17 cellular contexts compared by ENCODE assay signal in the genomic region with DNA sequence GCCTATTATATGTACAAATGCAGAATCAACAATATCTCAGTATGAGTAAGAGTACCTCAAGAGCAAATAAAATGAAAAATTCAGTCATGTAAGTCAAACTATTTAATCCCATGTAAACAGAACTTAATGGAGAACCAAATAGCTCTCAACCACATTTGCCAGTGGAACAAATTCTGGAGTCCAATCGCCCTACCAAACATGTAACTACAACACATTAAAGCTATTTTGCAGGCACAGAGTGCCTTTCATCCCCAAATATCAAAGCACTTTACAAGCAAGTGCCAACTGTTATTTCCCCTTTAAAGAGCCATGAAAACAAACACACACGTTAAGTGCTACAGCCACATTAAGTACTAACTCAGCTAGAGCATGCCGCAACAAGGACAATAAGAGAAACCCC.
"Had no signal": no experiment of that assay in that cellular context is flagged by ENCODE, and none has a peak within 500 bp of the region (broad histone marks: within the 10 kb centered on the region; RNA-seq: fewer than 3 reads in every experiment).

No MANE protein-coding gene starts in this region.

- H3K36me3 ChIP-seq: heart left ventricle, right lobe of liver, tibial artery, upper lobe of left lung, uterus had no signal

- H3K9me3 ChIP-seq: heart left ventricle, psoas muscle, right lobe of liver, tibial artery, upper lobe of left lung, uterus had no signal

- H3K4me3 ChIP-seq: heart left ventricle, psoas muscle, right lobe of liver, tibial artery, upper lobe of left lung, uterus had no signal

- H3K27ac ChIP-seq: heart left ventricle, psoas muscle, right lobe of liver, tibial artery, upper lobe of left lung, uterus had no signal

- H3K4me1 ChIP-seq: heart left ventricle, psoas muscle, right lobe of liver, tibial artery, upper lobe of left lung, uterus had no signal

- H3K27me3 ChIP-seq: tibial artery, upper lobe of left lung, uterus had no signal

- FAIRE-seq: endometrium, frontal cortex had no signal

- DNase-seq: effector memory CD4-positive, alpha-beta T cell; heart left ventricle; hippocampal formation; left colon; mesendoderm; naive B cell; psoas muscle; retina; right lobe of liver; stimulated activated CD4-positive, alpha-beta T cell treated with anti-CD3 and anti-CD28 coated beads, Interleukin-4, amount 100 ng/mL, for 1 hour; stimulated activated CD8-positive, alpha-beta memory T cell treated with anti-CD3 and anti-CD28 coated beads, Interleukin-4, amount 100 ng/mL, for 48 hours; stimulated activated naive CD8-positive, alpha-beta T cell treated with anti-CD3 and anti-CD28 coated beads, Interleukin-15, Interleukin-2, amounts not matched to agents 100 U/mL and 50 U/mL, for 24 hours; tibial artery; upper lobe of left lung; uterus had no signal
